ENCODE assay signal across 1 cellular context in the genomic region with DNA sequence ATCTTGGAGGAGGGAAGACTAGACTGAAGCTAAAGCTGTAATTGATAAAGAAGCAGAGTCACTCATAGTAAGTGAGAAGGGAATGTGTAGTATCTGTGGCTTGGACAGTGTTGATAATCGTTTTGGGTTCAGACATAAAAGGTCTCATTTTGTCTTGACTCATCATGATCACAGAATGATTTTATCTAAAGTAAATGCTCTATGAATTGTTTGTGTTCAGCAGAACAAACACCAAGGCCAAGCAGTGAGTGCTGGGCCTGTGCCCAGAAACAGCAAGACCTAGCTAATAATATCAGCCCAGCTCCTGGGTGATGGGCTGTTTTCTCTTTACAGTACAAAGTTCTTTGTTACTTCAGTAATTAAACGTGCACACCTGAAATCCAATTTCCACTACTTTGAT.
TF ChIP-seq lines count a peak whose summit lies in the region.

No MANE protein-coding gene starts in this region.

TF ChIP-seq in HepG2, 621 proteins besides CTCF, POLR2A, EP300 and RAD21 (continued from another document and continues in another):
- TF ChIP-seq, protein P1, sequence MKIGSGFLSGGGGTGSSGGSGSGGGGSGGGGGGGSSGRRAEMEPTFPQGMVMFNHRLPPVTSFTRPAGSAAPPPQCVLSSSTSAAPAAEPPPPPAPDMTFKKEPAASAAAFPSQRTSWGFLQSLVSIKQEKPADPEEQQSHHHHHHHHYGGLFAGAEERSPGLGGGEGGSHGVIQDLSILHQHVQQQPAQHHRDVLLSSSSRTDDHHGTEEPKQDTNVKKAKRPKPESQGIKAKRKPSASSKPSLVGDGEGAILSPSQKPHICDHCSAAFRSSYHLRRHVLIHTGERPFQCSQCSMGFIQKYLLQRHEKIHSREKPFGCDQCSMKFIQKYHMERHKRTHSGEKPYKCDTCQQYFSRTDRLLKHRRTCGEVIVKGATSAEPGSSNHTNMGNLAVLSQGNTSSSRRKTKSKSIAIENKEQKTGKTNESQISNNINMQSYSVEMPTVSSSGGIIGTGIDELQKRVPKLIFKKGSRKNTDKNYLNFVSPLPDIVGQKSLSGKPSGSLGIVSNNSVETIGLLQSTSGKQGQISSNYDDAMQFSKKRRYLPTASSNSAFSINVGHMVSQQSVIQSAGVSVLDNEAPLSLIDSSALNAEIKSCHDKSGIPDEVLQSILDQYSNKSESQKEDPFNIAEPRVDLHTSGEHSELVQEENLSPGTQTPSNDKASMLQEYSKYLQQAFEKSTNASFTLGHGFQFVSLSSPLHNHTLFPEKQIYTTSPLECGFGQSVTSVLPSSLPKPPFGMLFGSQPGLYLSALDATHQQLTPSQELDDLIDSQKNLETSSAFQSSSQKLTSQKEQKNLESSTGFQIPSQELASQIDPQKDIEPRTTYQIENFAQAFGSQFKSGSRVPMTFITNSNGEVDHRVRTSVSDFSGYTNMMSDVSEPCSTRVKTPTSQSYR (CRISPR knock-in tag; IDR thresholded peaks at IDR 0.05; ENCODE audit: borderline replicate concordance): peak; percentile 18; the same call in 1 of the 2 replicates
- TF ChIP-seq, protein P2, sequence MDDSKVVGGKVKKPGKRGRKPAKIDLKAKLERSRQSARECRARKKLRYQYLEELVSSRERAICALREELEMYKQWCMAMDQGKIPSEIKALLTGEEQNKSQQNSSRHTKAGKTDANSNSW (CRISPR knock-in tag; IDR thresholded peaks at IDR 0.05; ENCODE audit: borderline replicate concordance): no peak
- TF ChIP-seq JUN (CRISPR knock-in tag; IDR thresholded peaks at IDR 0.05): peak; percentile 48; the same call in 1 of the 2 replicates
- TF ChIP-seq SUZ12 (IDR thresholded peaks at IDR 0.05; ENCODE audit: low read depth, low read length): no peak
- no peak for TF ChIP-seq TEAD2 (CRISPR knock-in tag; IDR thresholded peaks at IDR 0.05)
- 0 out of 2 replicates have a peak, but pooled peaks have one; percentile 45 for TF ChIP-seq ZFP1 (CRISPR knock-in tag; IDR thresholded peaks at IDR 0.05)
- TF ChIP-seq CEBPG (CRISPR knock-in tag; IDR thresholded peaks at IDR 0.05): peak; percentile 34; the same call in 1 of the 2 replicates
- TF ChIP-seq ATF1 (CRISPR knock-in tag; IDR thresholded peaks at IDR 0.05): no peak
- TF ChIP-seq ZNF614 (CRISPR knock-in tag; IDR thresholded peaks at IDR 0.05; ENCODE audit: borderline replicate concordance): 0 out of 2 replicates have a peak, but pooled peaks have one; percentile 62
- peak; percentile 92 for TF ChIP-seq TCF7 (IDR thresholded peaks at IDR 0.05; ENCODE audit: low read depth)
- peak; percentile 53; the same call in 1 of the 2 replicates for TF ChIP-seq RARA (CRISPR knock-in tag; IDR thresholded peaks at IDR 0.05)
- no peak for TF ChIP-seq ZKSCAN5 (CRISPR knock-in tag; IDR thresholded peaks at IDR 0.05)
- TF ChIP-seq GLI4 (CRISPR knock-in tag; IDR thresholded peaks at IDR 0.05; ENCODE audit: borderline replicate concordance): peak; percentile 30; the same call in 1 of the 2 replicates
- TF ChIP-seq ZMYM4 (CRISPR knock-in tag; IDR thresholded peaks at IDR 0.05): peak; percentile 75
- TF ChIP-seq DPF2 (CRISPR knock-in tag; IDR thresholded peaks at IDR 0.05; ENCODE audit: borderline replicate concordance, low read depth): 0 out of 2 replicates have a peak, but pooled peaks have one; percentile 71
- TF ChIP-seq, protein P3, sequence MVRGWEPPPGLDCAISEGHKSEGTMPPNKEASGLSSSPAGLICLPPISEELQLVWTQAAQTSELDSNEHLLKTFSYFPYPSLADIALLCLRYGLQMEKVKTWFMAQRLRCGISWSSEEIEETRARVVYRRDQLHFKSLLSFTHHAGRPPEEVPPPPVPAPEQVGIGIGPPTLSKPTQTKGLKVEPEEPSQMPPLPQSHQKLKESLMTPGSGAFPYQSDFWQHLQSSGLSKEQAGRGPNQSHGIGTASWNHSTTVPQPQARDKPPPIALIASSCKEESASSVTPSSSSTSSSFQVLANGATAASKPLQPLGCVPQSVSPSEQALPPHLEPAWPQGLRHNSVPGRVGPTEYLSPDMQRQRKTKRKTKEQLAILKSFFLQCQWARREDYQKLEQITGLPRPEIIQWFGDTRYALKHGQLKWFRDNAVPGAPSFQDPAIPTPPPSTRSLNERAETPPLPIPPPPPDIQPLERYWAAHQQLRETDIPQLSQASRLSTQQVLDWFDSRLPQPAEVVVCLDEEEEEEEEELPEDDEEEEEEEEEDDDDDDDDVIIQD (CRISPR knock-in tag; IDR thresholded peaks at IDR 0.05; ENCODE audit: low read depth): peak; percentile 73; the same call in 1 of the 2 replicates
- TF ChIP-seq, protein P4, sequence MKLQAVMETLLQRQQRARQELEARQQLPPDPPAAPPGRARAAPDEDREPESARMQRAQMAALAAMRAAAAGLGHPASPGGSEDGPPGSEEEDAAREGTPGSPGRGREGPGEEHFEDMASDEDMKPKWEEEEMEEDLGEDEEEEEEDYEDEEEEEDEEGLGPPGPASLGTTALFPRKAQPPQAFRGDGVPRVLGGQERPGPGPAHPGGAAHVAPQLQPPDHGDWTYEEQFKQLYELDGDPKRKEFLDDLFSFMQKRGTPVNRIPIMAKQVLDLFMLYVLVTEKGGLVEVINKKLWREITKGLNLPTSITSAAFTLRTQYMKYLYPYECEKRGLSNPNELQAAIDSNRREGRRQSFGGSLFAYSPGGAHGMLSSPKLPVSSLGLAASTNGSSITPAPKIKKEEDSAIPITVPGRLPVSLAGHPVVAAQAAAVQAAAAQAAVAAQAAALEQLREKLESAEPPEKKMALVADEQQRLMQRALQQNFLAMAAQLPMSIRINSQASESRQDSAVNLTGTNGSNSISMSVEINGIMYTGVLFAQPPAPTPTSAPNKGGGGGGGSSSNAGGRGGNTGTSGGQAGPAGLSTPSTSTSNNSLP (IDR thresholded peaks at IDR 0.05; ENCODE audit: low read depth, low read length): peak; percentile 86; the same call in 1 of the 2 replicates
- 0 out of 2 replicates have a peak, but pooled peaks have one; percentile 49 for TF ChIP-seq ERF (CRISPR knock-in tag; IDR thresholded peaks at IDR 0.05)
- TF ChIP-seq, protein P5, sequence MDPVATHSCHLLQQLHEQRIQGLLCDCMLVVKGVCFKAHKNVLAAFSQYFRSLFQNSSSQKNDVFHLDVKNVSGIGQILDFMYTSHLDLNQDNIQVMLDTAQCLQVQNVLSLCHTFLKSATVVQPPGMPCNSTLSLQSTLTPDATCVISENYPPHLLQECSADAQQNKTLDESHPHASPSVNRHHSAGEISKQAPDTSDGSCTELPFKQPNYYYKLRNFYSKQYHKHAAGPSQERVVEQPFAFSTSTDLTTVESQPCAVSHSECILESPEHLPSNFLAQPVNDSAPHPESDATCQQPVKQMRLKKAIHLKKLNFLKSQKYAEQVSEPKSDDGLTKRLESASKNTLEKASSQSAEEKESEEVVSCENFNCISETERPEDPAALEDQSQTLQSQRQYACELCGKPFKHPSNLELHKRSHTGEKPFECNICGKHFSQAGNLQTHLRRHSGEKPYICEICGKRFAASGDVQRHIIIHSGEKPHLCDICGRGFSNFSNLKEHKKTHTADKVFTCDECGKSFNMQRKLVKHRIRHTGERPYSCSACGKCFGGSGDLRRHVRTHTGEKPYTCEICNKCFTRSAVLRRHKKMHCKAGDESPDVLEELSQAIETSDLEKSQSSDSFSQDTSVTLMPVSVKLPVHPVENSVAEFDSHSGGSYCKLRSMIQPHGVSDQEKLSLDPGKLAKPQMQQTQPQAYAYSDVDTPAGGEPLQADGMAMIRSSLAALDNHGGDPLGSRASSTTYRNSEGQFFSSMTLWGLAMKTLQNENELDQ (CRISPR knock-in tag; IDR thresholded peaks at IDR 0.05; ENCODE audit: borderline replicate concordance): no peak
- TF ChIP-seq, protein P6, sequence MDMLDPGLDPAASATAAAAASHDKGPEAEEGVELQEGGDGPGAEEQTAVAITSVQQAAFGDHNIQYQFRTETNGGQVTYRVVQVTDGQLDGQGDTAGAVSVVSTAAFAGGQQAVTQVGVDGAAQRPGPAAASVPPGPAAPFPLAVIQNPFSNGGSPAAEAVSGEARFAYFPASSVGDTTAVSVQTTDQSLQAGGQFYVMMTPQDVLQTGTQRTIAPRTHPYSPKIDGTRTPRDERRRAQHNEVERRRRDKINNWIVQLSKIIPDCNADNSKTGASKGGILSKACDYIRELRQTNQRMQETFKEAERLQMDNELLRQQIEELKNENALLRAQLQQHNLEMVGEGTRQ (IDR thresholded peaks at IDR 0.05; ENCODE audit: low read depth, low read length): no peak
- TF ChIP-seq, protein P6 (CRISPR knock-in tag; IDR thresholded peaks at IDR 0.05; ENCODE audit: borderline replicate concordance): no peak
- TF ChIP-seq PHF5A (CRISPR knock-in tag; IDR thresholded peaks at IDR 0.05; ENCODE audit: low read depth, unreplicated experiment): peak; percentile 39
- TF ChIP-seq, protein P7, sequence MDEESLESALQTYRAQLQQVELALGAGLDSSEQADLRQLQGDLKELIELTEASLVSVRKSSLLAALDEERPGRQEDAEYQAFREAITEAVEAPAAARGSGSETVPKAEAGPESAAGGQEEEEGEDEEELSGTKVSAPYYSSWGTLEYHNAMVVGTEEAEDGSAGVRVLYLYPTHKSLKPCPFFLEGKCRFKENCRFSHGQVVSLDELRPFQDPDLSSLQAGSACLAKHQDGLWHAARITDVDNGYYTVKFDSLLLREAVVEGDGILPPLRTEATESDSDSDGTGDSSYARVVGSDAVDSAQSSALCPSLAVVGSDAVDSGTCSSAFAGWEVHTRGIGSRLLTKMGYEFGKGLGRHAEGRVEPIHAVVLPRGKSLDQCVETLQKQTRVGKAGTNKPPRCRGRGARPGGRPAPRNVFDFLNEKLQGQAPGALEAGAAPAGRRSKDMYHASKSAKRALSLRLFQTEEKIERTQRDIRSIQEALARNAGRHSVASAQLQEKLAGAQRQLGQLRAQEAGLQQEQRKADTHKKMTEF (CRISPR knock-in tag; IDR thresholded peaks at IDR 0.05): peak; percentile 89
- TF ChIP-seq NCOA2 (CRISPR knock-in tag; IDR thresholded peaks at IDR 0.05): peak; percentile 88
- TF ChIP-seq KLF11 (CRISPR knock-in tag; IDR thresholded peaks at IDR 0.05): 0 out of 2 replicates have a peak, but pooled peaks have one; percentile 38
- TF ChIP-seq, protein P8, sequence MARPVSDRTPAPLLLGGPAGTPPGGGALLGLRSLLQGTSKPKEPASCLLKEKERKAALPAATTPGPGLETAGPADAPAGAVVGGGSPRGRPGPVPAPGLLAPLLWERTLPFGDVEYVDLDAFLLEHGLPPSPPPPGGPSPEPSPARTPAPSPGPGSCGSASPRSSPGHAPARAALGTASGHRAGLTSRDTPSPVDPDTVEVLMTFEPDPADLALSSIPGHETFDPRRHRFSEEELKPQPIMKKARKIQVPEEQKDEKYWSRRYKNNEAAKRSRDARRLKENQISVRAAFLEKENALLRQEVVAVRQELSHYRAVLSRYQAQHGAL (CRISPR knock-in tag; IDR thresholded peaks at IDR 0.05; ENCODE audit: not compliant biosample characterization): no peak
- no peak for TF ChIP-seq ZNF510 (CRISPR knock-in tag; IDR thresholded peaks at IDR 0.05; ENCODE audit: low read depth)
- peak; percentile 78 for TF ChIP-seq BCL6 (CRISPR knock-in tag; IDR thresholded peaks at IDR 0.05)
- TF ChIP-seq, protein P9, sequence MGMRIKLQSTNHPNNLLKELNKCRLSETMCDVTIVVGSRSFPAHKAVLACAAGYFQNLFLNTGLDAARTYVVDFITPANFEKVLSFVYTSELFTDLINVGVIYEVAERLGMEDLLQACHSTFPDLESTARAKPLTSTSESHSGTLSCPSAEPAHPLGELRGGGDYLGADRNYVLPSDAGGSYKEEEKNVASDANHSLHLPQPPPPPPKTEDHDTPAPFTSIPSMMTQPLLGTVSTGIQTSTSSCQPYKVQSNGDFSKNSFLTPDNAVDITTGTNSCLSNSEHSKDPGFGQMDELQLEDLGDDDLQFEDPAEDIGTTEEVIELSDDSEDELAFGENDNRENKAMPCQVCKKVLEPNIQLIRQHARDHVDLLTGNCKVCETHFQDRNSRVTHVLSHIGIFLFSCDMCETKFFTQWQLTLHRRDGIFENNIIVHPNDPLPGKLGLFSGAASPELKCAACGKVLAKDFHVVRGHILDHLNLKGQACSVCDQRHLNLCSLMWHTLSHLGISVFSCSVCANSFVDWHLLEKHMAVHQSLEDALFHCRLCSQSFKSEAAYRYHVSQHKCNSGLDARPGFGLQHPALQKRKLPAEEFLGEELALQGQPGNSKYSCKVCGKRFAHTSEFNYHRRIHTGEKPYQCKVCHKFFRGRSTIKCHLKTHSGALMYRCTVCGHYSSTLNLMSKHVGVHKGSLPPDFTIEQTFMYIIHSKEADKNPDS (CRISPR knock-in tag; IDR thresholded peaks at IDR 0.05): peak; percentile 96
- peak; percentile 61 for TF ChIP-seq POGZ (CRISPR knock-in tag; IDR thresholded peaks at IDR 0.05)
- TF ChIP-seq, protein P10, sequence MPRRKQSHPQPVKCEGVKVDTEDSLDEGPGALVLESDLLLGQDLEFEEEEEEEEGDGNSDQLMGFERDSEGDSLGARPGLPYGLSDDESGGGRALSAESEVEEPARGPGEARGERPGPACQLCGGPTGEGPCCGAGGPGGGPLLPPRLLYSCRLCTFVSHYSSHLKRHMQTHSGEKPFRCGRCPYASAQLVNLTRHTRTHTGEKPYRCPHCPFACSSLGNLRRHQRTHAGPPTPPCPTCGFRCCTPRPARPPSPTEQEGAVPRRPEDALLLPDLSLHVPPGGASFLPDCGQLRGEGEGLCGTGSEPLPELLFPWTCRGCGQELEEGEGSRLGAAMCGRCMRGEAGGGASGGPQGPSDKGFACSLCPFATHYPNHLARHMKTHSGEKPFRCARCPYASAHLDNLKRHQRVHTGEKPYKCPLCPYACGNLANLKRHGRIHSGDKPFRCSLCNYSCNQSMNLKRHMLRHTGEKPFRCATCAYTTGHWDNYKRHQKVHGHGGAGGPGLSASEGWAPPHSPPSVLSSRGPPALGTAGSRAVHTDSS (CRISPR knock-in tag; conservative IDR thresholded peaks at IDR 0.05): no peak
- TF ChIP-seq, protein P11, sequence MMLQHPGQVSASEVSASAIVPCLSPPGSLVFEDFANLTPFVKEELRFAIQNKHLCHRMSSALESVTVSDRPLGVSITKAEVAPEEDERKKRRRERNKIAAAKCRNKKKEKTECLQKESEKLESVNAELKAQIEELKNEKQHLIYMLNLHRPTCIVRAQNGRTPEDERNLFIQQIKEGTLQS (CRISPR knock-in tag; IDR thresholded peaks at IDR 0.05): peak; percentile 74
- TF ChIP-seq, protein P12, sequence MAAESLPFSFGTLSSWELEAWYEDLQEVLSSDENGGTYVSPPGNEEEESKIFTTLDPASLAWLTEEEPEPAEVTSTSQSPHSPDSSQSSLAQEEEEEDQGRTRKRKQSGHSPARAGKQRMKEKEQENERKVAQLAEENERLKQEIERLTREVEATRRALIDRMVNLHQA (CRISPR knock-in tag; IDR thresholded peaks at IDR 0.05): no peak
- TF ChIP-seq HMG20B (CRISPR knock-in tag; conservative IDR thresholded peaks at IDR 0.05): peak; percentile 70; the same call in 1 of the 2 replicates
- TF ChIP-seq, protein P13, sequence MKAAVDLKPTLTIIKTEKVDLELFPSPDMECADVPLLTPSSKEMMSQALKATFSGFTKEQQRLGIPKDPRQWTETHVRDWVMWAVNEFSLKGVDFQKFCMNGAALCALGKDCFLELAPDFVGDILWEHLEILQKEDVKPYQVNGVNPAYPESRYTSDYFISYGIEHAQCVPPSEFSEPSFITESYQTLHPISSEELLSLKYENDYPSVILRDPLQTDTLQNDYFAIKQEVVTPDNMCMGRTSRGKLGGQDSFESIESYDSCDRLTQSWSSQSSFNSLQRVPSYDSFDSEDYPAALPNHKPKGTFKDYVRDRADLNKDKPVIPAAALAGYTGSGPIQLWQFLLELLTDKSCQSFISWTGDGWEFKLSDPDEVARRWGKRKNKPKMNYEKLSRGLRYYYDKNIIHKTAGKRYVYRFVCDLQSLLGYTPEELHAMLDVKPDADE (CRISPR knock-in tag; IDR thresholded peaks at IDR 0.05): no peak
- TF ChIP-seq FOXA1 (IDR thresholded peaks at IDR 0.05): peak; percentile 49; the same call in 1 of the 2 replicates
- TF ChIP-seq FOXA1 (CRISPR knock-in tag; IDR thresholded peaks at IDR 0.05): peak; percentile 79
